21 cellular contexts compared by ENCODE assay signal in the genomic region with DNA sequence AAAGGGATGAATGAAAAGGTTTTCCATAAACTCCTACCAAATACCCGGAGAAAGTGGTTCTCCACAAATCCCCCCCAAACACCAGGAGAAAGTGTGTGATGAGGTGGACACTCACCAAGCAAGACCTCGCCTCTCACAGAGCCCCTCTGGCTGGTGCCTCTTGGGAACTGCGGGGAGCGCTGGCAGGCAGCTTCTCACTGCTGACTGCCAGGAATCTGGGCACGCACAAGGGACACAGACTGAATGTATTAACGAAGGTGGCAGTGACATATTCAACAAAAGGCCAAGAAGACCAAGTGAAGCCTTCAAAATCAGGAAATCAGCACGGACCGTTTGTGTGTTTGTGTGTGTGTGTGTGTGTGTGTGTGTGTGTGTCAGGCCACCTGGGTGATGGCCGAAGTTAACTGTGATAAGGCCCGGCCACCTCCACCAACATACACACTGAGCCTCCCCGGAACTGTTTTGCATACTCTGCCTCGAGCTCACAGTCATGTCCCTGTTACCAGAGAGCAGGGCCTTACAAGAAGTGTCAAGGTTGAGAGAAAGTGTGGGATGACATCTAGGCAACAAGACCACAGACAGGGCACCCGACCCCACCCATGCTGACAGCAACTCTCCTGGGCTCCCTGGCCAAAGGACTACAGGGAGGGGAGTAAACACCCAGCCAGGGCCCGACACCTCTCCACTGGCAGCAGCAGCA. TPM values are rescaled to one million over a fixed set of nuclear protein-coding genes. Genes with fewer than 3 reads are reported as not detected.
DNase-seq lines count a peak whose midpoint lies in the region; ATAC-seq, FAIRE-seq and TF ChIP-seq lines count a peak whose summit lies in the region.
"Had no signal": no experiment of that assay in that cellular context is flagged by ENCODE, and none has a peak within 500 bp of the region (broad histone marks: within the 10 kb centered on the region; RNA-seq: fewer than 3 reads in every experiment).

No MANE protein-coding gene starts in this region.

- peaks cover 72% of the 10 kb centered on the region for H3K4me1 Mint-ChIP-seq in activated T-cell treated with anti-CD3 and anti-CD28 coated beads, Interleukin-2, amount 50 U/mL, for 4 hours (ENCODE audit: low read depth)
- H3K4me1 Mint-ChIP-seq in activated CD8-positive, alpha-beta T cell treated with anti-CD3 and anti-CD28 coated beads, Interleukin-2, amount 10 ng/mL, durations not matched to agents 7 days and 5 days (ENCODE audit: low read depth), result peaks cover 72% of the 10 kb centered on the region

- H3K27ac ChIP-seq in H1 (ENCODE audit: low read depth, low read length) (no peak overlapping the region), tibial artery (peak overlapping the region; percentile 68 to 75), heart right ventricle (no peak overlapping the region)
- H3K27ac ChIP-seq: colonic mucosa had no signal

- H3K18ac ChIP-seq in H1 (ENCODE audit: extremely low read depth, low read length), result no peak overlapping the region

- TF ChIP-seq POLR2A in H1 (IDR thresholded peaks at IDR 0.05; ENCODE audit: control extremely low read depth in 1 of 2, low read depth in 2 of 2, low read length in 2 of 2), result no peak

- peak overlapping the region; percentile 38 for H3K4me3 Mint-ChIP-seq in activated T-cell treated with anti-CD3 and anti-CD28 coated beads, Interleukin-2, amount 50 U/mL, for 4 hours
- no peak overlapping the region for H3K4me3 Mint-ChIP-seq in activated CD8-positive, alpha-beta T cell treated with anti-CD3 and anti-CD28 coated beads, Interleukin-2, amount 10 ng/mL, durations not matched to agents 7 days and 5 days
- H3K4me3 Mint-ChIP-seq: type B pancreatic cell had no signal

- H4K91ac ChIP-seq in H1 (replicated peaks; ENCODE audit: insufficient read length, low read length), result no peak overlapping the region

- H3K4me3 ChIP-seq in H1 (ENCODE audit: extremely low read depth in 1 of 4, insufficient read depth in 2 of 4, low read depth in 3 of 4, low read length in 4 of 4) (no peak overlapping the region), tibial artery (peak overlapping the region in 1 of 2 donors; percentile 2), heart right ventricle (no peak overlapping the region)
- H3K4me3 ChIP-seq: colonic mucosa had no signal

- TF ChIP-seq RAD21 in H1 (IDR thresholded peaks at IDR 0.05 in 1 of 2, conservative IDR thresholded peaks at IDR 0.05 in 1 of 2; ENCODE audit: low read depth in 2 of 2, low read length in 2 of 2), result no peak

- no peaks in the 10 kb centered on the region for H3K9me3 Mint-ChIP-seq in activated T-cell treated with anti-CD3 and anti-CD28 coated beads, Interleukin-2, amount 50 U/mL, for 4 hours
- H3K9me3 Mint-ChIP-seq in activated CD8-positive, alpha-beta T cell treated with anti-CD3 and anti-CD28 coated beads, Interleukin-2, amount 10 ng/mL, durations not matched to agents 7 days and 5 days (ENCODE audit: insufficient read depth), result no peaks in the 10 kb centered on the region
- H3K9me3 Mint-ChIP-seq: type B pancreatic cell had no signal

- peak overlapping the region; percentile 22 for H3K27ac Mint-ChIP-seq in activated CD8-positive, alpha-beta T cell treated with anti-CD3 and anti-CD28 coated beads, Interleukin-2, amount 10 ng/mL, durations not matched to agents 7 days and 5 days
- H3K27ac Mint-ChIP-seq: type B pancreatic cell had no signal

- no peak for FAIRE-seq in H1 (lab: Jason Lieb, UNC)
- FAIRE-seq: G401.6, kidney had no signal

- POLR2A ChIA-PET in activated CD8-positive, alpha-beta T cell treated with anti-CD3 and anti-CD28 coated beads, Interleukin-2, amount 10 ng/mL, durations not matched to agents 7 days and 5 days (lab: Charles Lee), result no interaction called here
- POLR2A ChIA-PET in H1 (lab: Charles Lee; ENCODE audit: partially characterized antibody), result no interaction called here

- H2BK120ac ChIP-seq in H1 (replicated peaks; ENCODE audit: low read depth, low read length), result no peak overlapping the region

- H3K4ac ChIP-seq in H1 (replicated peaks; ENCODE audit: insufficient read length, low read depth, low read length), result no peak overlapping the region

- H4K20me1 ChIP-seq in H1 (replicated peaks in 1 of 2; ENCODE audit: control insufficient read depth in 1 of 2, insufficient read depth in 2 of 2, low read length in 2 of 2), result no peaks in the 10 kb centered on the region

- H3K27me3 Mint-ChIP-seq in activated T-cell treated with anti-CD3 and anti-CD28 coated beads, Interleukin-2, amount 50 U/mL, for 4 hours (ENCODE audit: low read depth), result no peaks in the 10 kb centered on the region
- no peaks in the 10 kb centered on the region for H3K27me3 Mint-ChIP-seq in activated CD8-positive, alpha-beta T cell treated with anti-CD3 and anti-CD28 coated beads, Interleukin-2, amount 10 ng/mL, durations not matched to agents 7 days and 5 days (ENCODE audit: low read depth)

- intact Hi-C loops in tibial artery (cut with DNase I; ENCODE audit: low total_unique reads) (no loop called here), heart right ventricle (cut with DNase I) (loop anchor here in 1 of 10 donors (5.0 kb wide), 1 partner anchor 108 kb away; no protein-coding TSS in a partner anchor)

- H2AFZ ChIP-seq in H1 (ENCODE audit: low read length), result no peak overlapping the region

- H3K4me1 ChIP-seq in H1 (replicated peaks in 1 of 4; ENCODE audit: control insufficient read depth in 3 of 4, insufficient read depth in 4 of 4, low read length in 3 of 4) (peaks cover 5 to 12% (median 5%) of the 10 kb centered on the region in 4 experiments), tibial artery (peaks cover 0 to 81% (median 49%) of the 10 kb centered on the region in 4 donors), heart right ventricle (peaks cover 0 to 24% (median 11%) of the 10 kb centered on the region in 9 donors)

- no peak overlapping the region for H3K4me2 ChIP-seq in H1 (ENCODE audit: insufficient read depth in 1 of 2, low read depth in 2 of 2, low read length in 2 of 2)

- no peak overlapping the region; the same call in 1 of the 2 replicates for H4K8ac ChIP-seq in H1 (ENCODE audit: extremely low read depth, insufficient read depth, low read length)

- CTCF ChIA-PET in activated CD8-positive, alpha-beta T cell treated with anti-CD3 and anti-CD28 coated beads, Interleukin-2, amount 10 ng/mL, durations not matched to agents 7 days and 5 days (lab: Charles Lee), result interaction anchor here (1.6 kb wide), 1 partner anchor 135 kb away, joined by 3 read pairs; no protein-coding TSS in a partner anchor
- CTCF ChIA-PET in H1 (lab: Charles Lee; ENCODE audit: partially characterized antibody), result interaction anchor here (0.5 kb wide), 1 partner anchor 18 kb away, joined by 3 read pairs; no protein-coding TSS in a partner anchor

- TF ChIP-seq CTCF in H1 (IDR thresholded peaks at IDR 0.05; ENCODE audit: control extremely low read depth in 1 of 3, insufficient read depth in 1 of 3, low read depth in 1 of 3, low read length in 3 of 3) (no peak), tibial artery (IDR thresholded peaks at IDR 0.05) (no peak), heart right ventricle (IDR thresholded peaks at IDR 0.05) (no peak)

- H3K36me3 ChIP-seq in H1 (ENCODE audit: control insufficient read depth in 2 of 4, insufficient read depth in 4 of 4, low read length in 3 of 4) (no peaks in the 10 kb centered on the region), tibial artery (no peaks in the 10 kb centered on the region), heart right ventricle (no peaks in the 10 kb centered on the region)
- H3K36me3 ChIP-seq: colonic mucosa had no signal

- H3K14ac ChIP-seq in H1 (ENCODE audit: insufficient read length), result no peak overlapping the region

- WGBS in H1 (ENCODE audit: extremely low coverage in 1 of 2, insufficient coverage in 1 of 2, insufficient read length in 1 of 2, insufficient replicate concordance in 2 of 2, low coverage in 1 of 2, low lambda C conversion rate in 2 of 2, missing lambda C conversion rate in 1 of 2), 2 experiments, result 84% methylated on average over 14 of the region's 14 CpGs; no CpG with 5 or more reads in 1 of the 2 experiments
- WGBS in heart right ventricle, 2 donors, result 73 to 81% methylated on average over 14 of the region's 14 CpGs

- H3K23me2 ChIP-seq in H1 (ENCODE audit: low read depth, low read length), result peaks cover 7% of the 10 kb centered on the region; the same call in 1 of the 2 replicates

- H2BK20ac ChIP-seq in H1 (ENCODE audit: low read length), result no peak overlapping the region

- no peak for TF ChIP-seq EP300 in H1 (IDR thresholded peaks at IDR 0.05; ENCODE audit: borderline replicate concordance in 1 of 2, low read depth in 2 of 2, low read length in 2 of 2)

- H2AK5ac ChIP-seq in H1 (ENCODE audit: low read depth, low read length), result no peak overlapping the region

- no peak for DNase-seq in activated T-cell treated with anti-CD3 and anti-CD28 coated beads, Interleukin-2, amount 50 U/mL, for 4 hours
- DNase-seq in activated T-cell treated with anti-CD3 and anti-CD28 coated beads, Interleukin-2, amount 50 U/mL, for 1 hour, result no peak
- no peak for DNase-seq in activated CD8-positive, alpha-beta T cell treated with anti-CD3 and anti-CD28 coated beads, Interleukin-2, amount 10 ng/mL, durations not matched to agents 7 days and 5 days
- DNase-seq in H1 (ENCODE audit: low read depth in 1 of 2, low spot score in 2 of 2), result no peak
- no peak for DNase-seq in tibial artery
- DNase-seq in heart right ventricle, result no peak
- no peak for DNase-seq in CD1c-positive myeloid dendritic cell (ENCODE audit: extremely low spot score)
- DNase-seq: ACHN; Calu3; colonic mucosa; head of caudate nucleus; kidney; MM.1S; NCI-H187 treated with DMSO at 0.1 percent for 48 hours; NCI-H510A; occipital lobe; PC-3; stimulated activated CD4-positive, alpha-beta T cell treated with anti-CD3 and anti-CD28 coated beads, Interleukin-4, amount 100 ng/mL, for 4 hours had no signal

- no peak overlapping the region for H2BK15ac ChIP-seq in H1 (ENCODE audit: low read length)

- H3K9me3 ChIP-seq in H1 (ENCODE audit: insufficient read depth in 2 of 2, low read depth in 1 of 2, low read length in 1 of 2), result no peaks in the 10 kb centered on the region
- H3K9me3 ChIP-seq in tibial artery, result no peaks in the 10 kb centered on the region
- H3K9me3 ChIP-seq in heart right ventricle, result no peaks in the 10 kb centered on the region
- H3K9me3 ChIP-seq: colonic mucosa had no signal

- no peak overlapping the region for H2BK12ac ChIP-seq in H1 (ENCODE audit: low read depth, low read length)

- H3K23ac ChIP-seq in H1 (ENCODE audit: insufficient read length), result no peak overlapping the region

- H3K56ac ChIP-seq in H1 (replicated peaks; ENCODE audit: insufficient read length, low read depth, low read length), result no peak overlapping the region

- H3K36me3 Mint-ChIP-seq in activated T-cell treated with anti-CD3 and anti-CD28 coated beads, Interleukin-2, amount 50 U/mL, for 4 hours (ENCODE audit: insufficient read depth), result peaks cover 18% of the 10 kb centered on the region
- H3K36me3 Mint-ChIP-seq in activated CD8-positive, alpha-beta T cell treated with anti-CD3 and anti-CD28 coated beads, Interleukin-2, amount 10 ng/mL, durations not matched to agents 7 days and 5 days (ENCODE audit: low read depth), result peaks cover 58% of the 10 kb centered on the region
- H3K36me3 Mint-ChIP-seq: type B pancreatic cell had no signal

- H2BK5ac ChIP-seq in H1 (ENCODE audit: low read depth, low read length), result 0 out of 2 replicates have a peak overlapping the region, but pooled peaks have one; percentile 40

- no peak overlapping the region for H4K5ac ChIP-seq in H1 (ENCODE audit: insufficient read length, low read depth, low read length)

- no peaks in the 10 kb centered on the region for H3K79me1 ChIP-seq in H1 (ENCODE audit: low read depth, low read length)

- no peak overlapping the region for H3K9ac ChIP-seq in H1 (replicated peaks in 1 of 4; ENCODE audit: extremely low read depth in 1 of 4, low read depth in 3 of 4, low read length in 3 of 4)

- H3K79me2 ChIP-seq in H1 (ENCODE audit: control insufficient read depth in 1 of 2, insufficient read depth in 2 of 2, low read length in 2 of 2), result no peaks in the 10 kb centered on the region

- no peaks in the 10 kb centered on the region for H3K27me3 ChIP-seq in H1 (replicated peaks in 1 of 4; ENCODE audit: control insufficient read depth in 3 of 4, extremely low read depth in 1 of 4, insufficient read depth in 3 of 4, low read length in 3 of 4)
- no peaks in the 10 kb centered on the region for H3K27me3 ChIP-seq in tibial artery
- H3K27me3 ChIP-seq in heart right ventricle, result peaks cover 0 to 9% (median 0%) of the 10 kb centered on the region in 7 donors
- H3K27me3 ChIP-seq: colonic mucosa had no signal

- ATAC-seq in activated T-cell treated with anti-CD3 and anti-CD28 coated beads, Interleukin-2, amount 50 U/mL, for 4 hours, result no peak
- ATAC-seq in activated CD8-positive, alpha-beta T cell treated with anti-CD3 and anti-CD28 coated beads, Interleukin-2, amount 10 ng/mL, durations not matched to agents 7 days and 5 days, result no peak
- ATAC-seq in heart right ventricle (no peak), GM18868 (IDR thresholded peaks at IDR 0.05; ENCODE audit: unreplicated experiment) (no peak)
- ATAC-seq: PC-3 had no signal

RNA-seq across cellular contexts. Expression of a gene that starts 18.0 kb away (rescaled TPM):
- total RNA-seq in activated T-cell treated with anti-CD3 and anti-CD28 coated beads, Interleukin-2, amount 50 U/mL, for 4 hours, result 10 to 100 TPM; 27.0 to 31.6 (median 31.3) TPM
- 10 to 100 TPM; 53.8 to 58.9 TPM for total RNA-seq in activated CD8-positive, alpha-beta T cell treated with anti-CD3 and anti-CD28 coated beads, Interleukin-2, amount 10 ng/mL, durations not matched to agents 7 days and 5 days
- total RNA-seq in H1 (2021; fragmentation: NEBNext Ultra II Directional; extraction: Animal tissue kit (Norgen Biotek cat#: 25700)), result 2.8 and 3.4 TPM in 2 replicates
- polyA plus RNA-seq in H1 (2011; rRNA removed), result 1.4 and 2.0 TPM in 2 replicates
- polyA plus RNA-seq in H1 (2011; cell fraction: cytosol; rRNA removed), result 1.5 TPM
- polyA plus RNA-seq in H1 (2011; cell fraction: nucleus; rRNA removed), result 2.8 TPM
- polyA plus RNA-seq in H1 (2012, experiment 1 of 2), result 2.0 to 2.7 TPM (median 2.5 TPM) in 4 replicates
- polyA plus RNA-seq in H1 (2012, experiment 2 of 2), result 1.3 TPM
- 1.7 TPM for polyA plus RNA-seq in H1 (2013, experiment 1 of 2)
- polyA plus RNA-seq in H1 (2013, experiment 2 of 2), result 1.8 TPM
- polyA minus RNA-seq in H1 (2011; rRNA and poly(A)+ RNA removed), result 4.0 and 4.1 TPM in 2 replicates
- 2.3 TPM for polyA minus RNA-seq in H1 (2011; cell fraction: cytosol; rRNA and poly(A)+ RNA removed)
- 3.2 TPM for polyA minus RNA-seq in H1 (2011; cell fraction: nucleus; rRNA and poly(A)+ RNA removed)
- total RNA-seq in heart right ventricle, result 1 to 10 TPM in 2 of 10 donors, under 1 TPM in 8; 0.45 to 1.9 (median 0.86) TPM
- 1 to 10 TPM in 1 of 2 donors, under 1 TPM in 1; 0.88 to 2.2 TPM for polyA plus RNA-seq in heart right ventricle

Comparison
In these comparisons a context has a peak if more than half of its experiments do, and no peak if none do; other contexts are left out.
1. H3K27ac ChIP-seq: peak in tibial artery (2 of 2); none in H1 (single experiment) and heart right ventricle (0 of 10).